In the genomic region with DNA sequence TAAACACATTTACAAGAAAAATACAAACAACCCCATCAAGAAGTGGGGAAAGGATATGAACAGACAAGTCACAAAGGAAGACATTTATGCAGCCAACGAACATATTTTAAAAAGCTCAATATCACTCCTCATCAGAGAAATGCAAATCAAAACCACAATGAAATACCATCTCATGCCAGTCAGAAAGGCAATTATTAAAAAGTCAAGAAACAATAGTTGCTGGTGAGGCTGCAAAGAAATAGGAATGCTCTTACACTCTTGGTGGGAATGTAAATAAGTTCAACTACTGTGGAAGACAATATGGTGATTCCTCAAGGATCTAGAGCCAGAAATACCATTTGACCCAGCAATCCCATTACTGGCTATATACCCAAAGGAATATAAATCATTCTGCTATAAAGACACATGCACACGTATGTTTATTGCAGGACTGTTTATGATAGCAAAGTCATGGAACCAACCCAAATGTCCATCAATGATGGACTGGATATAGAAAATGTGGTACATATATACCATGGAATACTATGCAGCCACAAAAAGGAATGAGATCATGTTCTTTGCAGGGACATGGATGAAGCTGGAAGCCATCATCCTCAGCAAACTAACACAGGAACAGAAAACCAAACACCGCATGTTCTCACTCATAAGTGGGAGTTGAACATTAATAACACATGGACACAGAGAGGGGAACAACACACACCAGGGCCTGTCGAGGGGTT, we compare ENCODE assay signal across 1 cellular context. TPM values are rescaled to one million over a fixed set of nuclear protein-coding genes. Genes with fewer than 3 reads are reported as not detected.
"Had no signal": no experiment of that assay in that cellular context is flagged by ENCODE, and none has a peak within 500 bp of the region (broad histone marks: within the 10 kb centered on the region; RNA-seq: fewer than 3 reads in every experiment).

No MANE protein-coding gene starts in this region.

RNA-seq across cellular contexts. Expression of a gene that starts 15.9 kb away (rescaled TPM):
- total RNA-seq: LHCN-M2 had no signal
